ENCODE assay signal across 8 cellular contexts in genomic region chr13:45416521-45417125, GRCh38. TPM values are rescaled to one million over a fixed set of nuclear protein-coding genes. Genes with fewer than 3 reads are reported as not detected.
DNase-seq lines count a peak whose midpoint lies in the region; ATAC-seq and TF ChIP-seq lines count a peak whose summit lies in the region.

No MANE protein-coding gene starts in this region.

- H3K27ac ChIP-seq in GM23338 (ENCODE audit: low read depth) (no peak overlapping the region), prostate gland (peak overlapping the region; percentile 89 to 90)

- TF ChIP-seq POLR2A in prostate gland (IDR thresholded peaks at IDR 0.05) = no peak

- intact Hi-C loops in prostate gland (cut with DNase I) = loop anchor here (5.0 kb wide), 1 partner anchor 74 kb away; the partner anchor contains the start of gene TPT1

- H3F3A ChIP-seq in GM23338 (replicated peaks; ENCODE audit: low read depth) = 0 out of 2 replicates have a peak, but pooled peaks cover 8% of the 10 kb centered on the region

- no peak overlapping the region for H3K27ac Mint-ChIP-seq in GM23338

- H3K36me3 ChIP-seq in GM23338 (ENCODE audit: insufficient read depth) (no peaks in the 10 kb centered on the region), endocrine pancreas (ENCODE audit: control insufficient read depth, insufficient read depth, low read length) (no peaks in the 10 kb centered on the region), prostate gland (no peaks in the 10 kb centered on the region)

- peak overlapping the region; percentile 74; the same call in 1 of the 2 replicates for H3K4me3 ChIP-seq in GM23338
- H3K4me3 ChIP-seq in endocrine pancreas (ENCODE audit: control insufficient read depth, insufficient read depth, low read length) = peak overlapping the region; percentile 86
- H3K4me3 ChIP-seq in prostate gland = peak overlapping the region; percentile 67 to 81

- H3K27me3 ChIP-seq in GM23338 (ENCODE audit: insufficient read depth) (peaks cover 11% of the 10 kb centered on the region), endocrine pancreas (ENCODE audit: control insufficient read depth, insufficient read depth, low read length) (no peaks in the 10 kb centered on the region), prostate gland (replicated peaks; ENCODE audit: insufficient read depth) (no peaks in the 10 kb centered on the region)

- 40% methylated on average over 10 of the region's 10 CpGs for WGBS in prostate gland

- H3K36me3 Mint-ChIP-seq in GM23338 (ENCODE audit: low read depth) = no peaks in the 10 kb centered on the region

- peaks cover 6% of the 10 kb centered on the region; the same call in 1 of the 2 replicates for H4K20me1 ChIP-seq in GM23338 (replicated peaks; ENCODE audit: insufficient read depth)

- H3K79me2 ChIP-seq in GM23338 (replicated peaks; ENCODE audit: insufficient read depth) = 0 out of 2 replicates have a peak, but pooled peaks cover 4% of the 10 kb centered on the region

- DNase-seq in GM23338 (ENCODE audit: low spot score) = no peak
- peak; percentile 21 for DNase-seq in NCI-H2227 treated with DMSO at 0.1 percent for 48 hours (lab: John Stamatoyannopoulos, UW)
- peak; percentile 42 for DNase-seq in prostate gland (ENCODE audit: low spot score)
- no peak for DNase-seq in stimulated activated CD4-positive, alpha-beta T cell treated with anti-CD3 and anti-CD28 coated beads, Interleukin-4, amount 100 ng/mL, for 4 hours

- H3K9me3 ChIP-seq in endocrine pancreas (ENCODE audit: control insufficient read depth, low read length) (no peaks in the 10 kb centered on the region), prostate gland (no peaks in the 10 kb centered on the region)

- no peak overlapping the region for H2AFZ ChIP-seq in GM23338

- peak overlapping the region; percentile 85; the same call in 1 of the 2 replicates for H3K4me2 ChIP-seq in GM23338

- H3K9ac ChIP-seq in endocrine pancreas (ENCODE audit: control insufficient read depth, insufficient read depth, low read length) = no peak overlapping the region

- H3K4me1 Mint-ChIP-seq in GM23338 = peaks cover 8% of the 10 kb centered on the region; the same call in 1 of the 3 replicates

- H3K4me3 Mint-ChIP-seq in GM23338 = peak overlapping the region; percentile 78

- H3K9me2 ChIP-seq in GM23338 (ENCODE audit: insufficient read depth) = no peaks in the 10 kb centered on the region

- no peak for TF ChIP-seq CTCF in GM23338 (conservative IDR thresholded peaks at IDR 0.05; ENCODE audit: low read depth in 2 of 2)
- no peak for TF ChIP-seq CTCF in prostate gland (IDR thresholded peaks at IDR 0.05)

- ATAC-seq in GM23338 (no peak), GM18511 (IDR thresholded peaks at IDR 0.05; ENCODE audit: unreplicated experiment) (no peak), HG03354 (IDR thresholded peaks at IDR 0.05; ENCODE audit: poor library complexity, severe bottlenecking, unreplicated experiment) (no peak), esophagus mucosa (no peak)

- H3K9me3 Mint-ChIP-seq in GM23338 = no peaks in the 10 kb centered on the region

- peaks cover 16% of the 10 kb centered on the region for H3K27me3 Mint-ChIP-seq in GM23338 (ENCODE audit: insufficient read depth, low read depth, poor library complexity)

- no peaks in the 10 kb centered on the region for H3K4me1 ChIP-seq in GM23338 (ENCODE audit: insufficient read depth)
- no peaks in the 10 kb centered on the region for H3K4me1 ChIP-seq in endocrine pancreas (ENCODE audit: control insufficient read depth, insufficient read depth, low read length)
- H3K4me1 ChIP-seq in prostate gland (replicated peaks) = peaks cover 14% of the 10 kb centered on the region

TF ChIP-seq in GM23338, 12 proteins besides CTCF, POLR2A, EP300 and RAD21 (continues in another document):
- TF ChIP-seq REST (IDR thresholded peaks at IDR 0.05; ENCODE audit: unreplicated experiment) (no peak), NANOG (IDR thresholded peaks at IDR 0.05; ENCODE audit: borderline replicate concordance) (no peak), POLR2AphosphoS5 (IDR thresholded peaks at IDR 0.05; ENCODE audit: low read depth) (no peak), EZH2 (IDR thresholded peaks at IDR 0.05; ENCODE audit: low read depth, unreplicated experiment) (no peak), CREB1 (CRISPR knock-in tag; IDR thresholded peaks at IDR 0.05; ENCODE audit: low read depth) (no peak), EZH2phosphoT487 (IDR thresholded peaks at IDR 0.05; ENCODE audit: unreplicated experiment) (no peak), ETS1 (IDR thresholded peaks at IDR 0.05) (no peak)

RNA-seq across cellular contexts. Expression of gene SLC25A30, which starts 1.6 kb away (rescaled TPM):
- 4.3 and 7.5 TPM in 2 replicates for total RNA-seq in GM23338 (2014; rRNA removed; shearing (Covaris generic))
- 1.6 and 2.0 TPM in 2 replicates for polyA plus RNA-seq in GM23338 (2016; fragmentation: Nextera tagmentation; extraction: Ambion mirVana)
- total RNA-seq in prostate gland = 10 to 100 TPM; 12.6 to 14.2 TPM
- total RNA-seq in esophagus mucosa = 7.3 TPM

RNA-seq across cellular contexts. Expression of gene COG3, which starts 48.1 kb away (rescaled TPM):
- total RNA-seq in GM23338 (2014; rRNA removed; shearing (Covaris generic)) = 15.6 and 23.9 TPM in 2 replicates
- 17.1 and 18.6 TPM in 2 replicates for polyA plus RNA-seq in GM23338 (2016; fragmentation: Nextera tagmentation; extraction: Ambion mirVana)
- 10 to 100 TPM; 37.7 to 76.0 TPM for total RNA-seq in prostate gland
- 16.3 TPM for total RNA-seq in esophagus mucosa

Comparison
In these comparisons a context has a peak if more than half of its experiments do, and no peak if none do; other contexts are left out.
1. DNase-seq: peak in NCI-H2227 treated with DMSO at 0.1 percent for 48 hours (single experiment) and prostate gland (single experiment); none in GM23338 (single experiment) and stimulated activated CD4-positive, alpha-beta T cell treated with anti-CD3 and anti-CD28 coated beads, Interleukin-4, amount 100 ng/mL, for 4 hours (0 of 2).
2. Peak in every context shown above with its lines, with median percentiles within 50 percentile points of each other: H3K4me3 ChIP-seq.